ENCODE assay signal across 27 cellular contexts in genomic region chr7:17917842-17918241, GRCh38.
"Had no signal": no experiment of that assay in that cellular context is flagged by ENCODE, and none has a peak within 500 bp of the region (broad histone marks: within the 10 kb centered on the region; RNA-seq: fewer than 3 reads in every experiment).

No MANE protein-coding gene starts in this region.

- ATAC-seq: effector memory CD8-positive, alpha-beta T cell; esophagus mucosa; foreskin keratinocyte; gastroesophageal sphincter; heart left ventricle; left colon; left lobe of liver; lower lobe of right lung; mucosa of descending colon had no signal

- H3K4me2 ChIP-seq: hepatocyte had no signal

- H3K27me3 Mint-ChIP-seq: dendritic cell treated with granulocyte-macrophage colony-stimulating factor and Interleukin-4, amounts not matched to agents 40 ng/mL and 50 ng/mL, for 4 days; effector memory CD8-positive, alpha-beta T cell had no signal

- H3K4me3 ChIP-seq: colonic mucosa, gastroesophageal sphincter, heart left ventricle, hepatocyte, left ventricle myocardium inferior, lower lobe of right lung, mucosa of descending colon had no signal

- H3K9me3 Mint-ChIP-seq: dendritic cell treated with granulocyte-macrophage colony-stimulating factor and Interleukin-4, amounts not matched to agents 40 ng/mL and 50 ng/mL, for 4 days had no signal

- H3K27ac ChIP-seq: colonic mucosa, epithelial cell of prostate, foreskin keratinocyte, gastroesophageal sphincter, heart left ventricle, hepatocyte, left ventricle myocardium inferior, lower lobe of right lung had no signal

- H3K4me3 Mint-ChIP-seq: dendritic cell treated with granulocyte-macrophage colony-stimulating factor and Interleukin-4, amounts not matched to agents 40 ng/mL and 50 ng/mL, for 4 days; effector memory CD8-positive, alpha-beta T cell; endodermal cell; immature natural killer cell; mesothelial cell of epicardium had no signal

- H3K36me3 ChIP-seq: colonic mucosa, gastroesophageal sphincter, heart left ventricle, left ventricle myocardium inferior, lower lobe of right lung had no signal

- FAIRE-seq: endometrium, frontal cortex, kidney had no signal

- H3K4me1 ChIP-seq: colonic mucosa, foreskin keratinocyte had no signal

- H3K36me3 Mint-ChIP-seq: immature natural killer cell had no signal

- H2AFZ ChIP-seq: hepatocyte had no signal

- DNase-seq: colonic mucosa; cortex of kidney; effector CD8-positive, alpha-beta T cell; effector memory CD8-positive, alpha-beta T cell; endodermal cell; erythroblast; foreskin keratinocyte; heart left ventricle; hypothalamus; immature natural killer cell; islet precursor cell; kidney; kidney glomerular epithelial cell; left colon; left ventricle myocardium inferior; lower lobe of right lung; mesenchymal stem cell; mucosa of descending colon had no signal

- H3K27me3 ChIP-seq: colonic mucosa, foreskin keratinocyte, gastroesophageal sphincter, heart left ventricle, hepatocyte had no signal

- H3K27ac Mint-ChIP-seq: dendritic cell treated with granulocyte-macrophage colony-stimulating factor and Interleukin-4, amounts not matched to agents 40 ng/mL and 50 ng/mL, for 4 days; effector memory CD8-positive, alpha-beta T cell; endodermal cell; immature natural killer cell; mesothelial cell of epicardium had no signal

- H3K9me3 ChIP-seq: colonic mucosa had no signal
